In genomic region chr15:28728061-28728460, GRCh38 we compare ENCODE assay signal across 8 cellular contexts. TPM values are rescaled to one million over a fixed set of nuclear protein-coding genes. Genes with fewer than 3 reads are reported as not detected.
DNase-seq lines count a peak whose midpoint lies in the region; FAIRE-seq and TF ChIP-seq lines count a peak whose summit lies in the region.
"Not testable (repeated sequence)": the region's sequence is repeated elsewhere in the genome, so short reads cannot be mapped to it uniquely, and the experiment has no call there.

No MANE protein-coding gene starts in this region.

- H2AFZ ChIP-seq in OCI-LY3 (ENCODE audit: low read depth, low read length), result not testable (repeated sequence)

- not testable (repeated sequence) for H3K9me3 Mint-ChIP-seq in Caco-2 (ENCODE audit: unreplicated experiment)

- DNase-seq in Caco-2 (peak; percentile 58 to 64), NCI-H146 (lab: John Stamatoyannopoulos, UW) (peak; percentile 1), astrocyte of the hippocampus (ENCODE audit: low read depth, low spot score) (peak; percentile 35), islet precursor cell (peak; percentile 57)
- DNase-seq in H54 (ENCODE audit: insufficient read length, low spot score), result not testable (repeated sequence)
- DNase-seq in activated CD4-positive, alpha-beta T cell treated with anti-CD3 and anti-CD28 coated beads, Interleukin-2, amount 50 U/mL, for 4 hours, result peak; percentile 24 to 29
- DNase-seq in stimulated activated CD4-positive, alpha-beta T cell treated with anti-CD3 and anti-CD28 coated beads, Interleukin-2, amount 100 ng/mL, for 4 hours (ENCODE audit: low read depth), result peak; percentile 32

- H3K36me3 ChIP-seq in Caco-2 (ENCODE audit: control insufficient read depth, insufficient read depth, low read length); OCI-LY3 (replicated peaks; ENCODE audit: low read depth, low read length): not testable (repeated sequence)

- peak overlapping the region; percentile 10; the same call in 1 of the 2 replicates for H3K9ac ChIP-seq in OCI-LY3 (ENCODE audit: low read length)

- peak overlapping the region; percentile 60 for H3K4me2 ChIP-seq in OCI-LY3 (ENCODE audit: low read length)

- CTCF ChIA-PET in Caco-2 (lab: Charles Lee), result not testable (repeated sequence)

- not testable (repeated sequence) for H4K20me1 ChIP-seq in OCI-LY3 (ENCODE audit: insufficient read depth, low read length)

- BruUV-seq in Caco-2 (replicated peaks; lab: Mats Ljungman, UMichigan), result not testable (repeated sequence)

- POLR2A ChIA-PET in Caco-2 (lab: Charles Lee), result not testable (repeated sequence)

- H3K79me2 ChIP-seq in OCI-LY3 (ENCODE audit: low read length), result not testable (repeated sequence)

- not testable (repeated sequence) for H3K27ac ChIP-seq in OCI-LY3 (ENCODE audit: low read length)

- not testable (repeated sequence) for H3K36me3 Mint-ChIP-seq in Caco-2 (ENCODE audit: insufficient read depth, unreplicated experiment)

- H3K27ac Mint-ChIP-seq in Caco-2 (ENCODE audit: unreplicated experiment), result not testable (repeated sequence)

- not testable (repeated sequence) for H3K4me3 Mint-ChIP-seq in Caco-2 (ENCODE audit: unreplicated experiment)

- not testable (repeated sequence) for TF ChIP-seq POLR2A in H54 (IDR thresholded peaks at IDR 0.05; ENCODE audit: low read depth, low read length)

- H3K4me1 ChIP-seq in Caco-2, result not testable (repeated sequence)
- peaks cover 22% of the 10 kb centered on the region for H3K4me1 ChIP-seq in OCI-LY3 (ENCODE audit: low read length)

- intact Hi-C loops in Caco-2 (cut with micrococcal nuclease; ENCODE audit: unreplicated experiment), result not testable (repeated sequence)

- not testable (repeated sequence) for H3K4me1 Mint-ChIP-seq in Caco-2 (ENCODE audit: low read depth, unreplicated experiment)

- TF ChIP-seq CTCF in Caco-2 (IDR thresholded peaks at IDR 0.05; ENCODE audit: insufficient read depth in 1 of 2, low read depth in 1 of 2, low read length in 1 of 2, severe bottlenecking in 1 of 2, unreplicated experiment in 1 of 2), result peak in 1 of 2 experiments; percentile 41
- TF ChIP-seq CTCF in OCI-LY3 (IDR thresholded peaks at IDR 0.05; ENCODE audit: low read depth, low read length), result 0 out of 2 replicates have a peak, but pooled peaks have one; percentile 15

- not testable (repeated sequence) for H3K4me3 ChIP-seq in Caco-2 (ENCODE audit: low read depth, low read length)
- H3K4me3 ChIP-seq in OCI-LY3 (ENCODE audit: low read length), result peak overlapping the region; percentile 48; the same call in 1 of the 2 replicates

- peak; percentile 93 for FAIRE-seq in H54 (lab: Jason Lieb, UNC)

- not testable (repeated sequence) for H3K27me3 ChIP-seq in Caco-2 (replicated peaks; ENCODE audit: control insufficient read depth, insufficient read depth, low read length); OCI-LY3 (ENCODE audit: low read depth, low read length)

- not testable (repeated sequence) for H3K27me3 Mint-ChIP-seq in Caco-2 (ENCODE audit: insufficient read depth, unreplicated experiment)

- H3K9me3 ChIP-seq in Caco-2; OCI-LY3 (ENCODE audit: insufficient read depth, low read length): not testable (repeated sequence)

RNA-seq across cellular contexts. Expression of gene GOLGA8M, which starts 15.8 kb away (rescaled TPM):
- not detected in 2 replicates for total RNA-seq in Caco-2 (2022)
